Comparison of ENCODE assay signal across 8 cellular contexts in genomic region chr1:19645544-19646252, GRCh38. TPM values are rescaled to one million over a fixed set of nuclear protein-coding genes. Genes with fewer than 3 reads are reported as not detected.
DNase-seq lines count a peak whose midpoint lies in the region; ATAC-seq and TF ChIP-seq lines count a peak whose summit lies in the region.

No MANE protein-coding gene starts in this region.

- no peak overlapping the region for H3K27ac ChIP-seq in BLaER1
- H3K27ac ChIP-seq in RWPE1 = peak overlapping the region; percentile 93

- no peak overlapping the region for H3K27ac Mint-ChIP-seq in neural crest cell (ENCODE audit: unreplicated experiment)

- peak overlapping the region; percentile 98 for H3K4me2 ChIP-seq in BLaER1

- H3K4me1 Mint-ChIP-seq in neural crest cell = peaks cover 8% of the 10 kb centered on the region

- POLR2A ChIA-PET in RWPE1 (lab: Yijun Ruan, JAX; ENCODE audit: low non-redundant PET) = interaction anchor here (0.6 kb wide), 1 partner anchor 159 kb away, joined by 3 read pairs; no protein-coding TSS in a partner anchor

- H3K27me3 ChIP-seq in BLaER1 = peaks cover 72% of the 10 kb centered on the region

- TF ChIP-seq CTCF in RWPE1 (conservative IDR thresholded peaks at IDR 0.05; ENCODE audit: low read depth) (no peak), epithelial cell of proximal tubule (conservative IDR thresholded peaks at IDR 0.05; ENCODE audit: low read depth, low read length) (no peak), neural crest cell (conservative IDR thresholded peaks at IDR 0.05) (no peak)

- H3K27me3 Mint-ChIP-seq in neural crest cell (ENCODE audit: low read depth) = peaks cover 59% of the 10 kb centered on the region

- no peak overlapping the region for H3K9ac ChIP-seq in BLaER1

- ATAC-seq in HG03354 (IDR thresholded peaks at IDR 0.05; ENCODE audit: poor library complexity, severe bottlenecking, unreplicated experiment) = no peak

- CTCF ChIA-PET in RWPE1 (lab: Yijun Ruan, JAX) = interaction anchor here (1.1 kb wide), 1 partner anchor 250 kb away, joined by 3 read pairs; no protein-coding TSS in a partner anchor

- peaks cover 15% of the 10 kb centered on the region for H3K4me1 ChIP-seq in BLaER1

- H3K9me3 Mint-ChIP-seq in neural crest cell = no peaks in the 10 kb centered on the region

- H3K4me3 ChIP-seq in BLaER1 (peak overlapping the region; percentile 78), epithelial cell of proximal tubule (ENCODE audit: low read depth, low read length) (peak overlapping the region; percentile 69)

- peaks cover 43% of the 10 kb centered on the region for H4K20me1 ChIP-seq in BLaER1

- H3K36me3 ChIP-seq in BLaER1 = no peaks in the 10 kb centered on the region

- DNase-seq in RWPE1 (ENCODE audit: low spot score) (no peak), epithelial cell of proximal tubule (ENCODE audit: low read depth) (no peak), neural crest cell (ENCODE audit: low read depth, low spot score) (no peak), OCI-M1 (lab: John Stamatoyannopoulos, UW) (no peak), iPS-NIHi7 (ENCODE audit: extremely low spot score) (no peak), NOMO-1 treated with DMSO at 0.1 percent for 48 hours (lab: John Stamatoyannopoulos, UW; ENCODE audit: unreplicated experiment) (no peak)

- H3K4me3 Mint-ChIP-seq in neural crest cell = peak overlapping the region; percentile 70

- H3K36me3 Mint-ChIP-seq in neural crest cell (ENCODE audit: low read depth) = no peaks in the 10 kb centered on the region

- no peaks in the 10 kb centered on the region for H3K9me3 ChIP-seq in BLaER1

RNA-seq across cellular contexts. Expression of gene NBL1, which starts 1.6 kb away (rescaled TPM):
- total RNA-seq in epithelial cell of proximal tubule (64.6 and 98.1 TPM in 2 replicates), neural crest cell (7.0 and 7.8 TPM in 2 replicates)

RNA-seq across cellular contexts. Expression of gene HTR6, which starts 19.0 kb away (rescaled TPM):
- total RNA-seq in epithelial cell of proximal tubule = not detected in 2 replicates
- not detected in 2 replicates for total RNA-seq in neural crest cell
